Comparison of ENCODE assay signal across 21 cellular contexts in genomic region chr2:163198007-163198406, GRCh38.
"Had no signal": no experiment of that assay in that cellular context is flagged by ENCODE, and none has a peak within 500 bp of the region (broad histone marks: within the 10 kb centered on the region; RNA-seq: fewer than 3 reads in every experiment).

No MANE protein-coding gene starts in this region.

- H3K79me2 ChIP-seq: hepatocyte, parathyroid adenoma had no signal

- H3K27ac ChIP-seq: foreskin keratinocyte, hepatocyte, parathyroid adenoma, prostate gland, right lobe of liver, suprapubic skin, thyroid gland, uterus had no signal

- H3K27me3 ChIP-seq: foreskin keratinocyte, hepatocyte, right lobe of liver, suprapubic skin, thyroid gland, uterus had no signal

- DNase-seq: effector memory CD8-positive, alpha-beta T cell; erythroblast; foreskin keratinocyte; head of caudate nucleus; left colon; left ventricle myocardium superior; mesenchymal stem cell; naive B cell; nephron progenitor cell; retina; right lobe of liver; stimulated activated CD4-positive, alpha-beta T cell treated with anti-CD3 and anti-CD28 coated beads, Interleukin-4, amount 100 ng/mL, for 1 hour; stimulated activated CD8-positive, alpha-beta memory T cell treated with anti-CD3 and anti-CD28 coated beads, Interleukin-4, amount 100 ng/mL, for 48 hours; stimulated activated naive CD8-positive, alpha-beta T cell treated with anti-CD3 and anti-CD28 coated beads, Interleukin-15, Interleukin-2, amounts not matched to agents 100 U/mL and 50 U/mL, for 24 hours; thyroid gland; uterus had no signal

- H2AFZ ChIP-seq: hepatocyte, parathyroid adenoma had no signal

- H3K9me3 ChIP-seq: prostate gland, right lobe of liver, thyroid gland, uterus had no signal

- H3K36me3 ChIP-seq: prostate gland, right lobe of liver, suprapubic skin, thyroid gland, uterus had no signal

- H3K4me3 ChIP-seq: hepatocyte, lung, prostate gland, right lobe of liver, suprapubic skin, thyroid gland, uterus had no signal

- H3K4me1 ChIP-seq: foreskin keratinocyte, parathyroid adenoma, prostate gland, right lobe of liver, suprapubic skin, thyroid gland, uterus had no signal

- H3K4me2 ChIP-seq: hepatocyte had no signal

- H3K9ac ChIP-seq: parathyroid adenoma had no signal
